In the genomic region with DNA sequence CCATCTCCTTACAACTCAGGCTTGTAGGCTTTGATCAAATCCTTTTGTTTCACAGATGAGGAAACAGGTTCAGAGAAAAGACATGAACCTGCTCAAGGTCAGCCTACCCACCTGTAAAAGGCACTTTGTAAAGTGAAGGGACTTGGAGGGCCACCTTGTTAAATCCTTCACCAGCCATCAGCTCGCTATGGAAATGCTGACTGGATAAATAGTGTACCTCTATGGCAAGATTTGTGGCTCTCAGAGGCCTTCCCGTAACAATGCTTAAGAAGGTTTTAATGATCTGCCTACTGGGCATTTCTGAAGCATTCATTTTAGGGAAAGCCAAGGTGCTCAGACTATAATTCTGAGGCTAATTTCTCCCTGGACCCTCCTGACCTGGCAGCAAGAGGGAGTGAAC, we compare ENCODE assay signal across 23 cellular contexts.
DNase-seq lines count a peak whose midpoint lies in the region; ATAC-seq, FAIRE-seq and TF ChIP-seq lines count a peak whose summit lies in the region.
"Had no signal": no experiment of that assay in that cellular context is flagged by ENCODE, and none has a peak within 500 bp of the region (broad histone marks: within the 10 kb centered on the region; RNA-seq: fewer than 3 reads in every experiment).

No MANE protein-coding gene starts in this region.

- CTCF ChIA-PET in HepG2 (lab: Yijun Ruan, JAX; ENCODE audit: low intra/inter-chr PET ratio, low total read pairs): no interaction called here

- H3K9me3 ChIP-seq in HepG2 (ENCODE audit: low read length): no peaks in the 10 kb centered on the region
- H3K9me3 ChIP-seq in right lobe of liver: no peaks in the 10 kb centered on the region
- no peaks in the 10 kb centered on the region for H3K9me3 ChIP-seq in lower lobe of right lung
- H3K9me3 ChIP-seq in esophagus squamous epithelium: no peaks in the 10 kb centered on the region
- H3K9me3 ChIP-seq: SK-N-SH had no signal

- no peak for TF ChIP-seq RAD21 in HepG2 (CRISPR knock-in tag; IDR thresholded peaks at IDR 0.05)

- intact Hi-C loops in HepG2 (cut with micrococcal nuclease; ENCODE audit: unreplicated experiment) (no loop called here), right lobe of liver (cut with DNase I) (no loop called here), lower lobe of right lung (cut with DNase I) (no loop called here), esophagus squamous epithelium (cut with DNase I) (no loop called here)

- no peak overlapping the region for H3K4me2 ChIP-seq in HepG2 (ENCODE audit: low read depth, low read length)
- H3K4me2 ChIP-seq: SK-N-SH had no signal

- H3K9me3 Mint-ChIP-seq in IgD-negative memory B cell (peaks cover 1 to 6% (median 3%) of the 10 kb centered on the region in 3 donors), memory B cell (peaks cover 11% of the 10 kb centered on the region)

- no peak overlapping the region for H2AFZ ChIP-seq in HepG2 (ENCODE audit: low read length)

- no peaks in the 10 kb centered on the region for H4K20me1 ChIP-seq in HepG2 (ENCODE audit: insufficient read depth, low read length)

- H3K9ac ChIP-seq in HepG2 (ENCODE audit: insufficient read depth, low read depth, low read length): no peak overlapping the region
- H3K9ac ChIP-seq: SK-N-SH had no signal

- H3K4me1 Mint-ChIP-seq in IgD-negative memory B cell (peaks cover 61 to 78% (median 70%) of the 10 kb centered on the region in 3 donors), memory B cell (peaks cover 63% of the 10 kb centered on the region)

- TF ChIP-seq CTCF in HepG2 (CRISPR knock-in tag; IDR thresholded peaks at IDR 0.05) (no peak), right lobe of liver (IDR thresholded peaks at IDR 0.05) (no peak), lower lobe of right lung (IDR thresholded peaks at IDR 0.05) (no peak), esophagus squamous epithelium (IDR thresholded peaks at IDR 0.05) (no peak)

- H3K36me3 ChIP-seq in HepG2 (replicated peaks in 1 of 2; ENCODE audit: control insufficient read depth in 1 of 2, insufficient read depth in 2 of 2, low read length in 2 of 2): no peaks in the 10 kb centered on the region
- no peaks in the 10 kb centered on the region for H3K36me3 ChIP-seq in right lobe of liver
- H3K36me3 ChIP-seq in lower lobe of right lung: no peaks in the 10 kb centered on the region
- no peaks in the 10 kb centered on the region for H3K36me3 ChIP-seq in esophagus squamous epithelium

- POLR2A ChIA-PET in HepG2 (lab: Yijun Ruan, JAX): no interaction called here

- ATAC-seq in HepG2 (no peak), right lobe of liver (no peak), memory B cell (ENCODE audit: low read depth) (no peak), lower lobe of right lung (no peak)
- ATAC-seq: CD8-positive, alpha-beta T cell had no signal

- H3K4me3 Mint-ChIP-seq in IgD-negative memory B cell (no peak overlapping the region), memory B cell (no peak overlapping the region)
- H3K4me3 Mint-ChIP-seq: CD8-positive, alpha-beta T cell had no signal

- no peak for TF ChIP-seq POLR2A in HepG2 (IDR thresholded peaks at IDR 0.05; ENCODE audit: insufficient read depth in 1 of 2, low read depth in 2 of 2, low read length in 2 of 2)
- no peak for TF ChIP-seq POLR2A in right lobe of liver (IDR thresholded peaks at IDR 0.05)
- TF ChIP-seq POLR2A in esophagus squamous epithelium (IDR thresholded peaks at IDR 0.05): no peak

- H3K27me3 ChIP-seq in HepG2 (ENCODE audit: control insufficient read depth in 1 of 2, insufficient read depth in 2 of 2, low read length in 2 of 2) (peaks cover 0 to 6% of the 10 kb centered on the region in 2 experiments; a peak in 1 of 5 replicates), right lobe of liver (no peaks in the 10 kb centered on the region), lower lobe of right lung (ENCODE audit: low read depth) (no peaks in the 10 kb centered on the region), esophagus squamous epithelium (peaks cover 0 to 1% (median 0%) of the 10 kb centered on the region in 4 donors)

- peak overlapping the region in 2 of 3 donors; percentile 97 for H3K27ac Mint-ChIP-seq in IgD-negative memory B cell
- peak overlapping the region; percentile 72 for H3K27ac Mint-ChIP-seq in memory B cell
- H3K27ac Mint-ChIP-seq: CD8-positive, alpha-beta T cell had no signal

- TF ChIP-seq EP300 in HepG2 (IDR thresholded peaks at IDR 0.05; ENCODE audit: low read depth in 2 of 2, low read length in 2 of 2) (no peak), HepG2 (CRISPR knock-in tag; IDR thresholded peaks at IDR 0.05; ENCODE audit: borderline replicate concordance) (no peak)

- 45% methylated on average over 2 of the region's 2 CpGs for WGBS in HepG2 (ENCODE audit: low lambda C conversion rate)
- 63% methylated on average over 1 of the region's 2 CpGs for WGBS in right lobe of liver (ENCODE audit: insufficient coverage, low coverage, low lambda C conversion rate, missing lambda C conversion rate)
- WGBS in esophagus squamous epithelium, 2 donors: 72 to 83% methylated on average over 1 to 2 of the region's 2 CpGs

- H3K36me3 Mint-ChIP-seq in IgD-negative memory B cell (no peaks in the 10 kb centered on the region), memory B cell (peaks cover 6% of the 10 kb centered on the region)
- H3K36me3 Mint-ChIP-seq: CD8-positive, alpha-beta T cell had no signal

- H3K27ac ChIP-seq in HepG2 (ENCODE audit: extremely low read length, insufficient read depth, low read length): no peak overlapping the region
- H3K27ac ChIP-seq in right lobe of liver: no peak overlapping the region
- no peak overlapping the region for H3K27ac ChIP-seq in lower lobe of right lung
- no peak overlapping the region for H3K27ac ChIP-seq in esophagus squamous epithelium
- H3K27ac ChIP-seq: C4-2B had no signal

- H3K79me2 ChIP-seq in HepG2 (ENCODE audit: insufficient read depth, low read length): no peaks in the 10 kb centered on the region

- no peak for FAIRE-seq in HepG2 (lab: Jason Lieb, UNC)
- FAIRE-seq: HTR-8/SVneo had no signal

- in situ Hi-C loops in HepG2 (cut with HindIII; ENCODE audit: extremely low pct_ligation_motif_present, low pct_unique_long_range_greater_than_20kb): no loop called here

- H3K4me3 ChIP-seq in HepG2 (replicated peaks in 1 of 3; ENCODE audit: insufficient read depth in 1 of 3, low read depth in 2 of 3, low read length in 3 of 3) (no peak overlapping the region), right lobe of liver (no peak overlapping the region), lower lobe of right lung (no peak overlapping the region), esophagus squamous epithelium (no peak overlapping the region)

- H3K27me3 Mint-ChIP-seq in IgD-negative memory B cell: peaks cover 3% of the 10 kb centered on the region
- no peaks in the 10 kb centered on the region for H3K27me3 Mint-ChIP-seq in memory B cell

- no TSS peak for BruUV-seq in HepG2 (replicated peaks; lab: Mats Ljungman, UMichigan)

- H3K4me1 ChIP-seq in HepG2 (ENCODE audit: insufficient read depth, low read length) (no peaks in the 10 kb centered on the region), right lobe of liver (peaks cover 0 to 2% (median 0%) of the 10 kb centered on the region in 4 donors), lower lobe of right lung (peaks cover 21% of the 10 kb centered on the region), esophagus squamous epithelium (no peaks in the 10 kb centered on the region)

- DNase-seq in HepG2 (ENCODE audit: low spot score) (no peak), right lobe of liver (no peak), memory B cell (ENCODE audit: low spot score in 2 of 2) (no peak), HuH-7 (ENCODE audit: low spot score) (no peak), lower lobe of right lung (no peak), esophagus squamous epithelium (lab: John Stamatoyannopoulos, UW) (no peak)
- DNase-seq: Caco-2; CD8-positive, alpha-beta T cell; H7; IMR-90; NCI-H1048; NCI-H1417; NCI-H1694; NCI-H2029 treated with DMSO at 0.1 percent for 48 hours; NCI-H2171; NCI-H226; NCI-H510A; NCI-H69; SK-N-SH; SW 1271 had no signal

TF ChIP-seq in HepG2, 621 proteins besides CTCF, POLR2A, EP300 and RAD21:
- TF ChIP-seq MAFK (conservative IDR thresholded peaks at IDR 0.05 in 1 of 2, IDR thresholded peaks at IDR 0.05 in 1 of 2; ENCODE audit: low read length in 2 of 2) (peak; percentile 64 to 70), MAFF (IDR thresholded peaks at IDR 0.05; ENCODE audit: low read depth, low read length) (peak; percentile 61), ZFP37 (CRISPR knock-in tag; IDR thresholded peaks at IDR 0.05; ENCODE audit: borderline replicate concordance) (no peak), FLYWCH1 (CRISPR knock-in tag; IDR thresholded peaks at IDR 0.05) (no peak)
